1 cellular context compared by ENCODE assay signal in genomic region chr16:9092282-9092962, GRCh38.
TF ChIP-seq lines count a peak whose summit lies in the region.

No MANE protein-coding gene starts in this region.

TF ChIP-seq in HepG2, 621 proteins besides CTCF, POLR2A, EP300 and RAD21 (continued from another document and continues in another):
- TF ChIP-seq HMGXB4 (CRISPR knock-in tag; IDR thresholded peaks at IDR 0.05; ENCODE audit: borderline replicate concordance in 1 of 2, low read depth in 1 of 2) = peak; percentile 27 to 72; a peak in 3 of 4 replicates
- TF ChIP-seq SKI (IDR thresholded peaks at IDR 0.05; ENCODE audit: partially characterized antibody) = peak; percentile 5
- peak; percentile 44 for TF ChIP-seq RARA (CRISPR knock-in tag; IDR thresholded peaks at IDR 0.05)
- peak; percentile 53 for TF ChIP-seq ZNF784 (CRISPR knock-in tag; IDR thresholded peaks at IDR 0.05; ENCODE audit: borderline replicate concordance)
- TF ChIP-seq MEIS2 (CRISPR knock-in tag; IDR thresholded peaks at IDR 0.05) = peak; percentile 6; the same call in 1 of the 2 replicates
- TF ChIP-seq ZFP90 (CRISPR knock-in tag; IDR thresholded peaks at IDR 0.05; ENCODE audit: borderline replicate concordance) = no peak
- TF ChIP-seq AGO2 (optimal IDR thresholded peaks at IDR 0.05; ENCODE audit: low read depth, low read length) = peak; percentile 85
- peak; percentile 61 for TF ChIP-seq SAP130 (CRISPR knock-in tag; IDR thresholded peaks at IDR 0.05; ENCODE audit: low read depth)
- peak; percentile 61; the same call in 1 of the 2 replicates for TF ChIP-seq BCL3 (CRISPR knock-in tag; IDR thresholded peaks at IDR 0.05)
- TF ChIP-seq TFAP4 (IDR thresholded peaks at IDR 0.05; ENCODE audit: borderline replicate concordance, low read depth) = no peak
- TF ChIP-seq GATAD1 (CRISPR knock-in tag; IDR thresholded peaks at IDR 0.05) = peak; percentile 35; the same call in 1 of the 2 replicates
- TF ChIP-seq U2AF1 (optimal IDR thresholded peaks at IDR 0.05; ENCODE audit: low read depth, low read length) = peak; percentile 89
- TF ChIP-seq NFKBIZ (CRISPR knock-in tag; IDR thresholded peaks at IDR 0.05) = 0 out of 2 replicates have a peak, but pooled peaks have one; percentile 40
- TF ChIP-seq ZNF3 (CRISPR knock-in tag; IDR thresholded peaks at IDR 0.05) = 0 out of 2 replicates have a peak, but pooled peaks have one; percentile 22
- no peak for TF ChIP-seq ESRRA (CRISPR knock-in tag; IDR thresholded peaks at IDR 0.05; ENCODE audit: low read depth)
- TF ChIP-seq KDM6A (CRISPR knock-in tag; IDR thresholded peaks at IDR 0.05; ENCODE audit: low read depth) = 0 out of 2 replicates have a peak, but pooled peaks have one; percentile 34
- TF ChIP-seq YEATS4 (CRISPR knock-in tag; IDR thresholded peaks at IDR 0.05; ENCODE audit: borderline replicate concordance) = 0 out of 2 replicates have a peak, but pooled peaks have one; percentile 27
- TF ChIP-seq ZNF883 (CRISPR knock-in tag; IDR thresholded peaks at IDR 0.05; ENCODE audit: not compliant biosample characterization) = peak; percentile 41
- peak; percentile 80 for TF ChIP-seq ZNF430 (CRISPR knock-in tag; IDR thresholded peaks at IDR 0.05)
- peak; percentile 12; the same call in 1 of the 2 replicates for TF ChIP-seq NR0B2 (CRISPR knock-in tag; IDR thresholded peaks at IDR 0.05)
- TF ChIP-seq ERF (CRISPR knock-in tag; IDR thresholded peaks at IDR 0.05) = peak; percentile 21; the same call in 1 of the 2 replicates
- no peak for TF ChIP-seq ZNF773 (CRISPR knock-in tag; IDR thresholded peaks at IDR 0.05; ENCODE audit: borderline replicate concordance)
- TF ChIP-seq DBP (CRISPR knock-in tag; IDR thresholded peaks at IDR 0.05; ENCODE audit: not compliant biosample characterization) = peak; percentile 23
- TF ChIP-seq KDM5B (CRISPR knock-in tag; IDR thresholded peaks at IDR 0.05; ENCODE audit: borderline replicate concordance) = 0 out of 2 replicates have a peak, but pooled peaks have one; percentile 11
- TF ChIP-seq THAP11 (CRISPR knock-in tag; IDR thresholded peaks at IDR 0.05) = peak; percentile 40
- peak; percentile 36; the same call in 1 of the 2 replicates for TF ChIP-seq ZNF362 (CRISPR knock-in tag; IDR thresholded peaks at IDR 0.05; ENCODE audit: borderline replicate concordance)
- TF ChIP-seq ZNF510 (CRISPR knock-in tag; IDR thresholded peaks at IDR 0.05; ENCODE audit: low read depth) = 0 out of 2 replicates have a peak, but pooled peaks have one; percentile 15
- no peak; the same call in 1 of the 2 replicates for TF ChIP-seq RNF219 (CRISPR knock-in tag; IDR thresholded peaks at IDR 0.05)
- 0 out of 2 replicates have a peak, but pooled peaks have one; percentile 81 for TF ChIP-seq THAP7 (CRISPR knock-in tag; IDR thresholded peaks at IDR 0.05)
- TF ChIP-seq ZNF446 (CRISPR knock-in tag; IDR thresholded peaks at IDR 0.05) = peak; percentile 76
- TF ChIP-seq ZNF670 (CRISPR knock-in tag; IDR thresholded peaks at IDR 0.05; ENCODE audit: borderline replicate concordance) = peak; percentile 14; the same call in 1 of the 2 replicates
- no peak for TF ChIP-seq BRCA1 (CRISPR knock-in tag; IDR thresholded peaks at IDR 0.05)
- no peak for TF ChIP-seq GTF2F1 (IDR thresholded peaks at IDR 0.05; ENCODE audit: low read length)
- TF ChIP-seq ZNF678 (CRISPR knock-in tag; IDR thresholded peaks at IDR 0.05) = peak; percentile 27; the same call in 1 of the 2 replicates
- TF ChIP-seq ARID4A (CRISPR knock-in tag; IDR thresholded peaks at IDR 0.05; ENCODE audit: borderline replicate concordance) = peak; percentile 76
- TF ChIP-seq MLX (CRISPR knock-in tag; IDR thresholded peaks at IDR 0.05) = no peak
- TF ChIP-seq THRA (CRISPR knock-in tag; IDR thresholded peaks at IDR 0.05; ENCODE audit: borderline replicate concordance) = peak; percentile 76
- peak; percentile 30 for TF ChIP-seq RBFOX2 (IDR thresholded peaks at IDR 0.05; ENCODE audit: low read depth, low read length)
- peak; percentile 95 for TF ChIP-seq PATZ1 (CRISPR knock-in tag; IDR thresholded peaks at IDR 0.05)
